In genomic region chr3:159233734-159234133, GRCh38 we compare ENCODE assay signal across 15 cellular contexts.
DNase-seq lines count a peak whose midpoint lies in the region; ATAC-seq and TF ChIP-seq lines count a peak whose summit lies in the region.
"Had no signal": no experiment of that assay in that cellular context is flagged by ENCODE, and none has a peak within 500 bp of the region (broad histone marks: within the 10 kb centered on the region; RNA-seq: fewer than 3 reads in every experiment).

No MANE protein-coding gene starts in this region.

- WGBS in SK-N-SH (ENCODE audit: low lambda C conversion rate): 71% methylated on average over 2 of the region's 2 CpGs

- POLR2A ChIA-PET in SK-N-SH (lab: Yijun Ruan, JAX): no interaction called here

- no peak overlapping the region for H3K4me2 ChIP-seq in SK-N-SH
- H3K4me2 ChIP-seq: BLaER1 treated with 17β-estradiol and CSF1 and Interleukin-3, amounts not matched to agents 10 nM and 100 nM had no signal

- H3K27ac ChIP-seq in SK-N-SH (ENCODE audit: low read depth in 2 of 2, low read length in 1 of 2) (peak overlapping the region in 1 of 2 experiments; percentile 3; a peak in 2 of 4 replicates), foreskin keratinocyte (no peak overlapping the region)
- H3K27ac ChIP-seq: BLaER1 treated with 17β-estradiol and CSF1 and Interleukin-3, amounts not matched to agents 10 nM and 100 nM; HL-60 had no signal

- no peaks in the 10 kb centered on the region for H4K20me1 ChIP-seq in SK-N-SH (ENCODE audit: insufficient read depth)
- H4K20me1 ChIP-seq: BLaER1 treated with 17β-estradiol and CSF1 and Interleukin-3, amounts not matched to agents 10 nM and 100 nM had no signal

- H3K36me3 ChIP-seq in SK-N-SH (replicated peaks in 1 of 2; ENCODE audit: control insufficient read depth in 1 of 2, insufficient read depth in 2 of 2, low read length in 1 of 2): no peaks in the 10 kb centered on the region
- H3K36me3 ChIP-seq: BLaER1 treated with 17β-estradiol and CSF1 and Interleukin-3, amounts not matched to agents 10 nM and 100 nM; HAP-1 had no signal

- no peaks in the 10 kb centered on the region for H3K79me2 ChIP-seq in SK-N-SH (ENCODE audit: insufficient read depth)

- DNase-seq in SK-N-SH (no peak), RPMI7951 (ENCODE audit: low read depth) (peak; percentile 52), foreskin keratinocyte (peak in 1 of 2 donors; percentile 14), NCI-H82 treated with DMSO at 0.1 percent for 48 hours (lab: John Stamatoyannopoulos, UW; ENCODE audit: unreplicated experiment) (no peak)
- DNase-seq in activated CD4-positive, alpha-beta T cell treated with anti-CD3 and anti-CD28 coated beads, Interleukin-2, amount 50 U/mL, for 48 hours: no peak
- DNase-seq: 8988T; Calu3; CD8-positive, alpha-beta T cell; DMS79 treated with DMSO at 0.1 percent for 48 hours had no signal

- H3K4me1 ChIP-seq in SK-N-SH (ENCODE audit: control insufficient read depth in 1 of 2, insufficient read depth in 2 of 2, low read depth in 1 of 2, low read length in 1 of 2) (peaks cover 15 to 32% of the 10 kb centered on the region in 2 experiments; a peak in 3 of 4 replicates), foreskin keratinocyte (no peaks in the 10 kb centered on the region)

- no peak for TF ChIP-seq EP300 in SK-N-SH (IDR thresholded peaks at IDR 0.05; ENCODE audit: borderline replicate concordance in 1 of 2, low read depth in 1 of 2, low read length in 1 of 2)

- H3F3A ChIP-seq in SK-N-SH (replicated peaks; ENCODE audit: insufficient read depth): peaks cover 12% of the 10 kb centered on the region

- no peaks in the 10 kb centered on the region for H3K9me3 ChIP-seq in SK-N-SH
- H3K9me3 ChIP-seq: BLaER1 treated with 17β-estradiol and CSF1 and Interleukin-3, amounts not matched to agents 10 nM and 100 nM; HAP-1 had no signal

- H3K9me2 ChIP-seq in SK-N-SH: no peaks in the 10 kb centered on the region

- no peak overlapping the region for H2AFZ ChIP-seq in SK-N-SH (ENCODE audit: low read depth)

- peak; percentile 19; the same call in 2 of the 3 replicates for ATAC-seq in SK-N-SH treated with all-trans-retinoic acid at 6 μM for 48 hours
- ATAC-seq in foreskin keratinocyte: peak; percentile 67
- no peak for ATAC-seq in GM21529 (IDR thresholded peaks at IDR 0.05; ENCODE audit: unreplicated experiment)
- ATAC-seq: CD8-positive, alpha-beta T cell; GM12878 had no signal

- no peak overlapping the region for H3K4me3 ChIP-seq in SK-N-SH (ENCODE audit: low read depth in 2 of 2, low read length in 1 of 2)
- H3K4me3 ChIP-seq: BLaER1 treated with 17β-estradiol and CSF1 and Interleukin-3, amounts not matched to agents 10 nM and 100 nM; GM12878; HAP-1 had no signal

- CTCF ChIA-PET in SK-N-SH (lab: Yijun Ruan, JAX): no interaction called here

- no peak overlapping the region for H3K9ac ChIP-seq in SK-N-SH
- H3K9ac ChIP-seq: BLaER1 treated with 17β-estradiol and CSF1 and Interleukin-3, amounts not matched to agents 10 nM and 100 nM had no signal

- no peak for TF ChIP-seq RAD21 in SK-N-SH (IDR thresholded peaks at IDR 0.05; ENCODE audit: low read length)

- no peaks in the 10 kb centered on the region for H3K27me3 ChIP-seq in SK-N-SH (ENCODE audit: insufficient read depth)
- H3K27me3 ChIP-seq in foreskin keratinocyte: no peaks in the 10 kb centered on the region
- H3K27me3 ChIP-seq: BLaER1 treated with 17β-estradiol and CSF1 and Interleukin-3, amounts not matched to agents 10 nM and 100 nM had no signal

- TF ChIP-seq CTCF in SK-N-SH (IDR thresholded peaks at IDR 0.05) (no peak), foreskin keratinocyte (conservative IDR thresholded peaks at IDR 0.05) (no peak)

TF ChIP-seq in SK-N-SH treated with all-trans-retinoic acid at 6 μM for 48 hours, 23 proteins besides CTCF, POLR2A, EP300 and RAD21:
- no peak for TF ChIP-seq SNAI2 (CRISPR knock-in tag; IDR thresholded peaks at IDR 0.05)
- TF ChIP-seq, protein P1, sequence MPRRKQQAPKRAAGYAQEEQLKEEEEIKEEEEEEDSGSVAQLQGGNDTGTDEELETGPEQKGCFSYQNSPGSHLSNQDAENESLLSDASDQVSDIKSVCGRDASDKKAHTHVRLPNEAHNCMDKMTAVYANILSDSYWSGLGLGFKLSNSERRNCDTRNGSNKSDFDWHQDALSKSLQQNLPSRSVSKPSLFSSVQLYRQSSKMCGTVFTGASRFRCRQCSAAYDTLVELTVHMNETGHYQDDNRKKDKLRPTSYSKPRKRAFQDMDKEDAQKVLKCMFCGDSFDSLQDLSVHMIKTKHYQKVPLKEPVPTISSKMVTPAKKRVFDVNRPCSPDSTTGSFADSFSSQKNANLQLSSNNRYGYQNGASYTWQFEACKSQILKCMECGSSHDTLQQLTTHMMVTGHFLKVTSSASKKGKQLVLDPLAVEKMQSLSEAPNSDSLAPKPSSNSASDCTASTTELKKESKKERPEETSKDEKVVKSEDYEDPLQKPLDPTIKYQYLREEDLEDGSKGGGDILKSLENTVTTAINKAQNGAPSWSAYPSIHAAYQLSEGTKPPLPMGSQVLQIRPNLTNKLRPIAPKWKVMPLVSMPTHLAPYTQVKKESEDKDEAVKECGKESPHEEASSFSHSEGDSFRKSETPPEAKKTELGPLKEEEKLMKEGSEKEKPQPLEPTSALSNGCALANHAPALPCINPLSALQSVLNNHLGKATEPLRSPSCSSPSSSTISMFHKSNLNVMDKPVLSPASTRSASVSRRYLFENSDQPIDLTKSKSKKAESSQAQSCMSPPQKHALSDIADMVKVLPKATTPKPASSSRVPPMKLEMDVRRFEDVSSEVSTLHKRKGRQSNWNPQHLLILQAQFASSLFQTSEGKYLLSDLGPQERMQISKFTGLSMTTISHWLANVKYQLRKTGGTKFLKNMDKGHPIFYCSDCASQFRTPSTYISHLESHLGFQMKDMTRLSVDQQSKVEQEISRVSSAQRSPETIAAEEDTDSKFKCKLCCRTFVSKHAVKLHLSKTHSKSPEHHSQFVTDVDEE (CRISPR knock-in tag; IDR thresholded peaks at IDR 0.05): no peak
- TF ChIP-seq TCF4 (CRISPR knock-in tag; IDR thresholded peaks at IDR 0.05; ENCODE audit: borderline replicate concordance): no peak
- TF ChIP-seq, protein P2, sequence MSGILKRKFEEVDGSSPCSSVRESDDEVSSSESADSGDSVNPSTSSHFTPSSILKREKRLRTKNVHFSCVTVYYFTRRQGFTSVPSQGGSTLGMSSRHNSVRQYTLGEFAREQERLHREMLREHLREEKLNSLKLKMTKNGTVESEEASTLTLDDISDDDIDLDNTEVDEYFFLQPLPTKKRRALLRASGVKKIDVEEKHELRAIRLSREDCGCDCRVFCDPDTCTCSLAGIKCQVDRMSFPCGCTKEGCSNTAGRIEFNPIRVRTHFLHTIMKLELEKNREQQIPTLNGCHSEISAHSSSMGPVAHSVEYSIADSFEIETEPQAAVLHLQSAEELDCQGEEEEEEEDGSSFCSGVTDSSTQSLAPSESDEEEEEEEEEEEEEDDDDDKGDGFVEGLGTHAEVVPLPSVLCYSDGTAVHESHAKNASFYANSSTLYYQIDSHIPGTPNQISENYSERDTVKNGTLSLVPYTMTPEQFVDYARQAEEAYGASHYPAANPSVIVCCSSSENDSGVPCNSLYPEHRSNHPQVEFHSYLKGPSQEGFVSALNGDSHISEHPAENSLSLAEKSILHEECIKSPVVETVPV (CRISPR knock-in tag; IDR thresholded peaks at IDR 0.05): no peak

TF ChIP-seq in SK-N-SH, 30 proteins besides CTCF, POLR2A, EP300 and RAD21 (continues in another document):
- no peak for TF ChIP-seq CHD2 (IDR thresholded peaks at IDR 0.05; ENCODE audit: low read length, partially characterized antibody)
- TF ChIP-seq, protein P3, sequence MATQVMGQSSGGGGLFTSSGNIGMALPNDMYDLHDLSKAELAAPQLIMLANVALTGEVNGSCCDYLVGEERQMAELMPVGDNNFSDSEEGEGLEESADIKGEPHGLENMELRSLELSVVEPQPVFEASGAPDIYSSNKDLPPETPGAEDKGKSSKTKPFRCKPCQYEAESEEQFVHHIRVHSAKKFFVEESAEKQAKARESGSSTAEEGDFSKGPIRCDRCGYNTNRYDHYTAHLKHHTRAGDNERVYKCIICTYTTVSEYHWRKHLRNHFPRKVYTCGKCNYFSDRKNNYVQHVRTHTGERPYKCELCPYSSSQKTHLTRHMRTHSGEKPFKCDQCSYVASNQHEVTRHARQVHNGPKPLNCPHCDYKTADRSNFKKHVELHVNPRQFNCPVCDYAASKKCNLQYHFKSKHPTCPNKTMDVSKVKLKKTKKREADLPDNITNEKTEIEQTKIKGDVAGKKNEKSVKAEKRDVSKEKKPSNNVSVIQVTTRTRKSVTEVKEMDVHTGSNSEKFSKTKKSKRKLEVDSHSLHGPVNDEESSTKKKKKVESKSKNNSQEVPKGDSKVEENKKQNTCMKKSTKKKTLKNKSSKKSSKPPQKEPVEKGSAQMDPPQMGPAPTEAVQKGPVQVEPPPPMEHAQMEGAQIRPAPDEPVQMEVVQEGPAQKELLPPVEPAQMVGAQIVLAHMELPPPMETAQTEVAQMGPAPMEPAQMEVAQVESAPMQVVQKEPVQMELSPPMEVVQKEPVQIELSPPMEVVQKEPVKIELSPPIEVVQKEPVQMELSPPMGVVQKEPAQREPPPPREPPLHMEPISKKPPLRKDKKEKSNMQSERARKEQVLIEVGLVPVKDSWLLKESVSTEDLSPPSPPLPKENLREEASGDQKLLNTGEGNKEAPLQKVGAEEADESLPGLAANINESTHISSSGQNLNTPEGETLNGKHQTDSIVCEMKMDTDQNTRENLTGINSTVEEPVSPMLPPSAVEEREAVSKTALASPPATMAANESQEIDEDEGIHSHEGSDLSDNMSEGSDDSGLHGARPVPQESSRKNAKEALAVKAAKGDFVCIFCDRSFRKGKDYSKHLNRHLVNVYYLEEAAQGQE (IDR thresholded peaks at IDR 0.05; ENCODE audit: low read depth, low read length): no peak
- TF ChIP-seq JUND (IDR thresholded peaks at IDR 0.05): no peak
- no peak for TF ChIP-seq SIN3A (IDR thresholded peaks at IDR 0.05; ENCODE audit: borderline replicate concordance, low read depth, low read length)
- no peak for TF ChIP-seq GATA2 (CRISPR knock-in tag; IDR thresholded peaks at IDR 0.05)
- TF ChIP-seq TAF1 (IDR thresholded peaks at IDR 0.05; ENCODE audit: borderline replicate concordance, low read depth, low read length): no peak
- TF ChIP-seq, protein P4, sequence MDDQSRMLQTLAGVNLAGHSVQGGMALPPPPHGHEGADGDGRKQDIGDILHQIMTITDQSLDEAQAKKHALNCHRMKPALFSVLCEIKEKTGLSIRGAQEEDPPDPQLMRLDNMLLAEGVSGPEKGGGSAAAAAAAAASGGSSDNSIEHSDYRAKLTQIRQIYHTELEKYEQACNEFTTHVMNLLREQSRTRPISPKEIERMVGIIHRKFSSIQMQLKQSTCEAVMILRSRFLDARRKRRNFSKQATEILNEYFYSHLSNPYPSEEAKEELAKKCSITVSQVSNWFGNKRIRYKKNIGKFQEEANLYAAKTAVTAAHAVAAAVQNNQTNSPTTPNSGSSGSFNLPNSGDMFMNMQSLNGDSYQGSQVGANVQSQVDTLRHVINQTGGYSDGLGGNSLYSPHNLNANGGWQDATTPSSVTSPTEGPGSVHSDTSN (IDR thresholded peaks at IDR 0.05): no peak
- no peak for TF ChIP-seq TEAD4 (IDR thresholded peaks at IDR 0.05; ENCODE audit: borderline replicate concordance, insufficient read depth)
